Comparison of ENCODE assay signal across 9 cellular contexts in genomic region chr16:1706386-1707192, GRCh38. TPM values are rescaled to one million over a fixed set of nuclear protein-coding genes. Genes with fewer than 3 reads are reported as not detected.
DNase-seq lines count a peak whose midpoint lies in the region; ATAC-seq, FAIRE-seq and TF ChIP-seq lines count a peak whose summit lies in the region.
"Had no signal": no experiment of that assay in that cellular context is flagged by ENCODE, and none has a peak within 500 bp of the region (broad histone marks: within the 10 kb centered on the region; RNA-seq: fewer than 3 reads in every experiment).

No MANE protein-coding gene starts in this region.

- TF ChIP-seq EP300 in sigmoid colon (IDR thresholded peaks at IDR 0.05), result no peak

- H3K27ac Mint-ChIP-seq in activated naive CD8-positive, alpha-beta T cell treated with anti-CD3 and anti-CD28 coated beads for 36 hours, result peak overlapping the region; percentile 93

- in situ Hi-C loops in Panc1 (cut with HindIII; ENCODE audit: low pct_unique_long_range_greater_than_20kb, low sequenced_read_pairs), result no loop called here

- peaks cover 33% of the 10 kb centered on the region for H3K4me1 ChIP-seq in Panc1 (ENCODE audit: control insufficient read depth, insufficient read depth, low read length)
- peaks cover 0 to 43% (median 33%) of the 10 kb centered on the region in 4 donors for H3K4me1 ChIP-seq in sigmoid colon

- H3K27me3 ChIP-seq in Panc1 (ENCODE audit: control insufficient read depth, insufficient read depth, low read length) (no peaks in the 10 kb centered on the region), sigmoid colon (no peaks in the 10 kb centered on the region)

- DNase-seq in GM18507 (ENCODE audit: extremely low spot score, insufficient read length, low read depth), result peak; percentile 50
- DNase-seq in Panc1 (ENCODE audit: low read depth, low spot score), result no peak
- DNase-seq in activated naive CD8-positive, alpha-beta T cell treated with anti-CD3 and anti-CD28 coated beads for 36 hours, result peak; percentile 53
- DNase-seq in left ventricle myocardium superior, result no peak
- no peak for DNase-seq in sigmoid colon
- DNase-seq in NCI-H2196 treated with DMSO at 0.1 percent for 48 hours (lab: John Stamatoyannopoulos, UW; ENCODE audit: unreplicated experiment), result no peak
- no peak for DNase-seq in midbrain (lab: John Stamatoyannopoulos, UW)

- H3K27ac ChIP-seq in Panc1 (ENCODE audit: low read length), result peak overlapping the region; percentile 94
- peak overlapping the region; percentile 86 to 97 (median 94) for H3K27ac ChIP-seq in sigmoid colon

- peaks cover 26% of the 10 kb centered on the region for H3K4me1 Mint-ChIP-seq in activated naive CD8-positive, alpha-beta T cell treated with anti-CD3 and anti-CD28 coated beads for 36 hours

- POLR2A ChIA-PET in Panc1 (lab: Charles Lee), result interaction anchor here (0.6 kb wide), 1 partner anchor 17 kb away, joined by 4 read pairs; no protein-coding TSS in a partner anchor

- H3K9me3 ChIP-seq in Panc1 (ENCODE audit: control insufficient read depth, insufficient read depth, low read depth, low read length), result no peaks in the 10 kb centered on the region
- H3K9me3 ChIP-seq in sigmoid colon, result no peaks in the 10 kb centered on the region

- ATAC-seq in HG02678 (IDR thresholded peaks at IDR 0.05; ENCODE audit: unreplicated experiment) (peak; percentile 12), Panc1 (peak; percentile 44), left ventricle myocardium superior (peak; percentile 21)

- no peak for TF ChIP-seq CTCF in Panc1 (IDR thresholded peaks at IDR 0.05)
- no peak for TF ChIP-seq CTCF in sigmoid colon (IDR thresholded peaks at IDR 0.05)

- BruUV-seq in Panc1 (replicated peaks; lab: Mats Ljungman, UMichigan), result no TSS peak

- H3K9me3 Mint-ChIP-seq in activated naive CD8-positive, alpha-beta T cell treated with anti-CD3 and anti-CD28 coated beads for 36 hours, result no peaks in the 10 kb centered on the region

- intact Hi-C loops in Panc1 (cut with micrococcal nuclease; ENCODE audit: unreplicated experiment), result no loop called here
- intact Hi-C loops in left ventricle myocardium superior (cut with micrococcal nuclease), result no loop called here
- intact Hi-C loops in sigmoid colon (cut with DNase I), result loop anchor here (1.0 to 5.0 kb wide), 4 partner anchors 28 to 289 kb away; partner anchors contain the start of genes CRAMP1, EME2, IFT140 and JPT2

- H3K36me3 ChIP-seq in Panc1 (ENCODE audit: control insufficient read depth, insufficient read depth, low read length), result peaks cover 10% of the 10 kb centered on the region
- H3K36me3 ChIP-seq in sigmoid colon, result peaks cover 0 to 10% (median 0%) of the 10 kb centered on the region in 4 donors

- H3K4me3 ChIP-seq in Panc1 (ENCODE audit: low read depth in 2 of 2, low read length in 2 of 2) (peak overlapping the region; percentile 75 to 90), sigmoid colon (peak overlapping the region; percentile 84 to 89 (median 87))

- H3K27me3 Mint-ChIP-seq in activated naive CD8-positive, alpha-beta T cell treated with anti-CD3 and anti-CD28 coated beads for 36 hours, result no peaks in the 10 kb centered on the region

- 1% methylated on average over 62 of the region's 62 CpGs for WGBS in sigmoid colon, 2 donors

- peaks cover 10% of the 10 kb centered on the region for H3K36me3 Mint-ChIP-seq in activated naive CD8-positive, alpha-beta T cell treated with anti-CD3 and anti-CD28 coated beads for 36 hours

- FAIRE-seq in GM18507 (lab: Jason Lieb, UNC), result peak; percentile 49
- FAIRE-seq: endometrium had no signal

- no peak for TF ChIP-seq POLR2A in sigmoid colon (IDR thresholded peaks at IDR 0.05)

- H3K4me3 Mint-ChIP-seq in activated naive CD8-positive, alpha-beta T cell treated with anti-CD3 and anti-CD28 coated beads for 36 hours, result peak overlapping the region; percentile 94

- CTCF ChIA-PET in Panc1 (lab: Charles Lee), result interaction anchor here (1.0 kb wide), 1 partner anchor 17 kb away, joined by 3 read pairs; no protein-coding TSS in a partner anchor

RNA-seq across cellular contexts. Expression of gene MAPK8IP3, which starts 0.6 kb away (rescaled TPM):
- 108 TPM for total RNA-seq in Panc1 (2021; ENCODE audit: unreplicated experiment)
- polyA plus RNA-seq in Panc1 (2012; ENCODE audit: insufficient read length), result 113 TPM
- 10 to 100 TPM; 46.7 to 47.3 TPM for total RNA-seq in activated naive CD8-positive, alpha-beta T cell treated with anti-CD3 and anti-CD28 coated beads for 36 hours
- 80.3 TPM for total RNA-seq in left ventricle myocardium superior
- total RNA-seq in sigmoid colon, result 10 to 100 TPM; 22.1 to 80.9 (median 30.8) TPM
- 10 to 100 TPM in 1 of 3 donors, 1 to 10 TPM in 2; 3.6 to 79.1 (median 5.5) TPM for polyA plus RNA-seq in sigmoid colon

RNA-seq across cellular contexts. Expression of gene JPT2, which starts 28.5 kb away (rescaled TPM):
- total RNA-seq in Panc1 (2021; ENCODE audit: unreplicated experiment), result 200 TPM
- polyA plus RNA-seq in Panc1 (2012; ENCODE audit: insufficient read length), result 144 TPM
- total RNA-seq in activated naive CD8-positive, alpha-beta T cell treated with anti-CD3 and anti-CD28 coated beads for 36 hours, result 10 to 100 TPM; 91.4 to 96.2 TPM
- 41.6 TPM for total RNA-seq in left ventricle myocardium superior
- total RNA-seq in sigmoid colon, result 10 to 100 TPM; 12.4 to 18.1 (median 17.3) TPM
- polyA plus RNA-seq in sigmoid colon, result 10 to 100 TPM; 25.2 to 53.7 (median 33.8) TPM

Comparison
In these comparisons a context has a peak if more than half of its experiments do, and no peak if none do; other contexts are left out.
1. DNase-seq: peak in GM18507 (single experiment) and activated naive CD8-positive, alpha-beta T cell treated with anti-CD3 and anti-CD28 coated beads for 36 hours (single experiment); none in Panc1 (single experiment), left ventricle myocardium superior (single experiment), sigmoid colon (single experiment), NCI-H2196 treated with DMSO at 0.1 percent for 48 hours (single experiment) and midbrain (single experiment).
2. Peak in every context shown above with its lines, with median percentiles within 50 percentile points of each other: ATAC-seq.